Comparison of ENCODE assay signal across 8 cellular contexts in genomic region chr10:123573236-123574147, GRCh38.
DNase-seq lines count a peak whose midpoint lies in the region; ATAC-seq lines count a peak whose summit lies in the region.

No MANE protein-coding gene starts in this region.

- H3K27ac Mint-ChIP-seq in activated T-cell treated with anti-CD3 and anti-CD28 coated beads, Interleukin-2, amount 50 U/mL, for 24 hours: no peak overlapping the region

- intact Hi-C loops in sciatic nerve (cut with DNase I): no loop called here

- H3K36me3 Mint-ChIP-seq in activated T-cell treated with anti-CD3 and anti-CD28 coated beads, Interleukin-2, amount 50 U/mL, for 24 hours (ENCODE audit: low read depth): no peaks in the 10 kb centered on the region

- peaks cover 68% of the 10 kb centered on the region for H3K27me3 Mint-ChIP-seq in activated T-cell treated with anti-CD3 and anti-CD28 coated beads, Interleukin-2, amount 50 U/mL, for 24 hours

- DNase-seq in AG08396 (ENCODE audit: low spot score): peak; percentile 27
- DNase-seq in NCI-H510A treated with DMSO at 0.1 percent for 48 hours (lab: John Stamatoyannopoulos, UW): peak; percentile 88
- DNase-seq in activated T-cell treated with anti-CD3 and anti-CD28 coated beads, Interleukin-2, amount 50 U/mL, for 24 hours: peak; percentile 45
- peak; percentile 79 for DNase-seq in iPS DF 4.7 (ENCODE audit: extremely low read depth, low spot score)
- DNase-seq in stimulated activated CD8-positive, alpha-beta memory T cell treated with anti-CD3 and anti-CD28 coated beads, Interleukin-15, amount 100 ng/mL, for 1 hour (ENCODE audit: low read depth): peak; percentile 19
- DNase-seq in sciatic nerve (ENCODE audit: low spot score): no peak
- no peak for DNase-seq in NCI-H187 (lab: John Stamatoyannopoulos, UW)

- ATAC-seq in GM18498 (IDR thresholded peaks at IDR 0.05; ENCODE audit: unreplicated experiment) (peak; percentile 48), sciatic nerve (no peak)

- H3K4me1 Mint-ChIP-seq in activated T-cell treated with anti-CD3 and anti-CD28 coated beads, Interleukin-2, amount 50 U/mL, for 24 hours (ENCODE audit: low read depth): no peaks in the 10 kb centered on the region

- no peaks in the 10 kb centered on the region for H3K9me3 Mint-ChIP-seq in activated T-cell treated with anti-CD3 and anti-CD28 coated beads, Interleukin-2, amount 50 U/mL, for 24 hours

- no peak overlapping the region for H3K4me3 Mint-ChIP-seq in activated T-cell treated with anti-CD3 and anti-CD28 coated beads, Interleukin-2, amount 50 U/mL, for 24 hours

Comparison
In these comparisons a context has a peak if more than half of its experiments do, and no peak if none do; other contexts are left out.
1. DNase-seq: peak in AG08396 (single experiment), NCI-H510A treated with DMSO at 0.1 percent for 48 hours (single experiment), activated T-cell treated with anti-CD3 and anti-CD28 coated beads, Interleukin-2, amount 50 U/mL, for 24 hours (single experiment), iPS DF 4.7 (single experiment) and stimulated activated CD8-positive, alpha-beta memory T cell treated with anti-CD3 and anti-CD28 coated beads, Interleukin-15, amount 100 ng/mL, for 1 hour (single experiment); none in sciatic nerve (single experiment) and NCI-H187 (0 of 2).